Comparison of ENCODE assay signal across 10 cellular contexts in the genomic region with DNA sequence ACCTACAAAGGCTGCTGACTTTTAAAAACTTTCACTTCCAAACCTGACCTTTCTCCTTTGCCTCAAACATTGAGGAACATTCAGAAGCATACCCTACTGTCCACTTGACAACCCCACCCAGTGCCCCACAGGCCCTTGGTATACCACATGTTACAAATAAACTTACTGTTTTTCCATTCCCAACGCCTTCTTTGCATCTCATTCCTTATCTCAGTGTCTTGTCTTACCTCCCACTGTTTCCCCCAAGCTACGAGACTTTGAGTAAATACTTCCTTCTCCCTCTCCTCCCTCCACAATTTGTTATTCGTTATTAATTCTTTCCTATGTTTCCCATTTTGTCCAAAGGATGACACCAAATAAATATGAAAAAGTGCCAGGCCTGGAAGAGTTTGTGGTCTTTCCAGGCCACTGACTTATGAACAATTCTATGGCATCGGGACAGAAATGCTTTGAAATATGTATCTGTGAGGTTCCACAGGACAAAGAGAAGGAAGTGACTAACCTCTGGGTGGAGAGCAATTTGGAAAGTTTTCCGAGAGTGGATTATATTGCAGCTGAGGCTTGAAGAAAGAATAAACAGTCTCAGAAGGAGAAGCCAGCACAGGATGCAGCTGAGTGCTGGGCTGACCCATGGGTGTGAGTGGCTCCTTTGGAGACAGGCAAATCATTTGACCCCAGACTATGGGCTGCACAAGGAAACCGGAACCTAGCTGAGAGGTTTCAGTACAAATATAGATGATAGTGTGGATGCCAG.
A peak's percentile ranks its signal among the peaks of the same experiment; 100 is the strongest.
DNase-seq lines count a peak whose midpoint lies in the region; ATAC-seq, FAIRE-seq and TF ChIP-seq lines count a peak whose summit lies in the region.
"Had no signal": no experiment of that assay in that cellular context is flagged by ENCODE, and none has a peak within 500 bp of the region (broad histone marks: within the 10 kb centered on the region; RNA-seq: fewer than 3 reads in every experiment).

No MANE protein-coding gene starts in this region.

- H3K4me2 ChIP-seq in keratinocyte (ENCODE audit: control insufficient read depth, extremely low read depth, insufficient read depth, low read depth, low read length), result peak overlapping the region; percentile 55
- H3K4me2 ChIP-seq: A549, KMS-11 had no signal

- H3K79me2 ChIP-seq in keratinocyte (ENCODE audit: control insufficient read depth, insufficient read depth, low read length), result no peaks in the 10 kb centered on the region

- no peaks in the 10 kb centered on the region for H3K9me1 ChIP-seq in keratinocyte (ENCODE audit: control insufficient read depth, extremely low read depth, insufficient read depth, low read length)

- peak; percentile 53 for ATAC-seq in Right ventricle myocardium superior (ENCODE audit: poor library complexity)
- ATAC-seq: A549 had no signal

- H3K36me3 ChIP-seq in right atrium auricular region, result no peaks in the 10 kb centered on the region
- H3K36me3 ChIP-seq in keratinocyte (ENCODE audit: control insufficient read depth in 2 of 2, extremely low read depth in 1 of 2, insufficient read depth in 2 of 2, low read length in 2 of 2), result no peaks in the 10 kb centered on the region
- no peaks in the 10 kb centered on the region for H3K36me3 ChIP-seq in uterus

- no peak for TF ChIP-seq POLR2A in uterus (IDR thresholded peaks at IDR 0.05)

- H3K4me1 ChIP-seq in right atrium auricular region, result peaks cover 0 to 7% of the 10 kb centered on the region in 2 donors
- peaks cover 20% of the 10 kb centered on the region for H3K4me1 ChIP-seq in keratinocyte (ENCODE audit: control insufficient read depth, extremely low read depth, insufficient read depth, low read length)
- H3K4me1 ChIP-seq in uterus, result no peaks in the 10 kb centered on the region
- H3K4me1 ChIP-seq: A549 had no signal

- H3K27ac Mint-ChIP-seq in mesothelial cell of epicardium, result no peak overlapping the region

- no peaks in the 10 kb centered on the region for H3K36me3 Mint-ChIP-seq in mesothelial cell of epicardium

- DNase-seq in Right ventricle myocardium superior (no peak), right atrium auricular region (ENCODE audit: low spot score) (no peak), astrocyte of the spinal cord (ENCODE audit: low read depth, low spot score) (peak; percentile 92), keratinocyte (ENCODE audit: low read depth, low spot score) (no peak), uterus (no peak), mesothelial cell of epicardium (ENCODE audit: low spot score in 2 of 2, unreplicated experiment in 2 of 2) (no peak), NAMALWA (ENCODE audit: low spot score) (no peak), NCI-H345 treated with DMSO at 0.1 percent for 48 hours (lab: John Stamatoyannopoulos, UW; ENCODE audit: unreplicated experiment) (no peak)

- H3K9me3 ChIP-seq in right atrium auricular region, result peaks cover 0 to 8% of the 10 kb centered on the region in 2 donors
- no peaks in the 10 kb centered on the region for H3K9me3 ChIP-seq in keratinocyte (ENCODE audit: control insufficient read depth, low read depth, low read length)
- no peaks in the 10 kb centered on the region for H3K9me3 ChIP-seq in uterus
- H3K9me3 ChIP-seq: A549 had no signal

- H4K20me1 ChIP-seq in keratinocyte (ENCODE audit: control insufficient read depth, extremely low read depth, insufficient read depth, low read length), result no peaks in the 10 kb centered on the region

- H3K9me3 Mint-ChIP-seq in mesothelial cell of epicardium, result peaks cover 3% of the 10 kb centered on the region

- H3K27me3 Mint-ChIP-seq in mesothelial cell of epicardium (ENCODE audit: low read depth), result no peaks in the 10 kb centered on the region

- TF ChIP-seq CTCF in right atrium auricular region (IDR thresholded peaks at IDR 0.05), result no peak
- no peak for TF ChIP-seq CTCF in astrocyte of the spinal cord (IDR thresholded peaks at IDR 0.05; ENCODE audit: low read depth, low read length)
- no peak for TF ChIP-seq CTCF in keratinocyte (optimal IDR thresholded peaks at IDR 0.05 in 1 of 3, IDR thresholded peaks at IDR 0.05 in 1 of 3, conservative IDR thresholded peaks at IDR 0.05 in 1 of 3; ENCODE audit: extremely low read depth in 1 of 3, insufficient read depth in 2 of 3, low read length in 3 of 3)
- TF ChIP-seq CTCF in uterus (IDR thresholded peaks at IDR 0.05), result no peak
- no peak for TF ChIP-seq CTCF in mesothelial cell of epicardium (IDR thresholded peaks at IDR 0.05; ENCODE audit: unreplicated experiment)

- H3K27me3 ChIP-seq in right atrium auricular region (no peaks in the 10 kb centered on the region), keratinocyte (ENCODE audit: control insufficient read depth, extremely low read depth, insufficient read depth, low read length) (no peaks in the 10 kb centered on the region), uterus (no peaks in the 10 kb centered on the region)

- H3K4me1 Mint-ChIP-seq in mesothelial cell of epicardium, result peaks cover 8% of the 10 kb centered on the region

- H3K4me3 ChIP-seq in right atrium auricular region, result no peak overlapping the region
- no peak overlapping the region for H3K4me3 ChIP-seq in astrocyte of the spinal cord (ENCODE audit: low read depth, low read length)
- H3K4me3 ChIP-seq in keratinocyte (ENCODE audit: control insufficient read depth in 2 of 3, extremely low read depth in 1 of 3, insufficient read depth in 2 of 3, low read depth in 1 of 3, low read length in 3 of 3), result no peak overlapping the region
- no peak overlapping the region for H3K4me3 ChIP-seq in uterus
- H3K4me3 ChIP-seq: A549 had no signal

- H3K9ac ChIP-seq in keratinocyte (ENCODE audit: control insufficient read depth, extremely low read depth, insufficient read depth, low read length), result no peak overlapping the region
- H3K9ac ChIP-seq: KMS-11 had no signal

- peak; percentile 94 for FAIRE-seq in keratinocyte (lab: Jason Lieb, UNC)
- FAIRE-seq: A549 had no signal

- no peak overlapping the region for H3K4me3 Mint-ChIP-seq in mesothelial cell of epicardium

- no peak overlapping the region for H2AFZ ChIP-seq in keratinocyte (ENCODE audit: control insufficient read depth, low read length)

- in situ Hi-C loops in astrocyte of the spinal cord (cut with HindIII; ENCODE audit: low sequenced_read_pairs), result no loop called here

- H3K27ac ChIP-seq in right atrium auricular region (peak overlapping the region in 1 of 2 donors; percentile 31), keratinocyte (ENCODE audit: control insufficient read depth, insufficient read depth, low read length) (no peak overlapping the region), uterus (peak overlapping the region; percentile 40 to 42)
- H3K27ac ChIP-seq: A549, KMS-11 had no signal

- dilution Hi-C loops in keratinocyte (cut with MboI; ENCODE audit: extremely low pct_ligation_motif_present, low sequenced_read_pairs), result no loop called here

- intact Hi-C loops in Right ventricle myocardium superior (cut with DNase I), result no loop called here
- intact Hi-C loops in uterus (cut with DNase I; ENCODE audit: low total_unique reads), result no loop called here
